Comparison of ENCODE assay signal across 9 cellular contexts in the genomic region with DNA sequence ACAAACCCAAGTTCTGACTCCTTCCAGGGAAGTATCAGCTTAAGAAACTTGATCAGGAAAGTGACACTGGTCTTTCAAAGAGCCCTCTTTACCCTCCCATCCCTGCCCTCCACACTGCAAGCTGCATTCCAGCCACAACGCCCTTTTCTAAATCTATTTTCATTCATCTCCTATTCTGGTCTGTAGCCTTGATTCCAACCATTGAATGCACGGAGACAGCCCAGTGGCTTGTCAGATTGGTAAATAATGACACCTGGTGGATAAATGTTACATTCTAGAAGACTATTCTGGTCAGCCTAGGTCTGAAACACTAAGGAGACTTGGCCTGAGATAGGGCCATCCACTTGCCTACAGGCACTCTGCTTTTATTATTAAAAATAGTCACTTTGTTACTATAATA. TPM values are rescaled to one million over a fixed set of nuclear protein-coding genes. Genes with fewer than 3 reads are reported as not detected.
A peak's percentile ranks its signal among the peaks of the same experiment; 100 is the strongest.
DNase-seq lines count a peak whose midpoint lies in the region; ATAC-seq, FAIRE-seq and TF ChIP-seq lines count a peak whose summit lies in the region.
"Had no signal": no experiment of that assay in that cellular context is flagged by ENCODE, and none has a peak within 500 bp of the region (broad histone marks: within the 10 kb centered on the region; RNA-seq: fewer than 3 reads in every experiment).

No MANE protein-coding gene starts in this region.

- BruUV-seq in HCT116 (replicated peaks; lab: Mats Ljungman, UMichigan) = no TSS peak

- peak; percentile 25 to 90 (median 56); a peak in 5 of 6 replicates for TF ChIP-seq CTCF in HCT116 (IDR thresholded peaks at IDR 0.05 in 2 of 3, conservative IDR thresholded peaks at IDR 0.05 in 1 of 3; ENCODE audit: borderline replicate concordance in 1 of 3, insufficient read depth in 1 of 3, low read depth in 2 of 3, low read length in 2 of 3)
- peak in 2 of 3 experiments; percentile 36 to 48 for TF ChIP-seq CTCF in testis (IDR thresholded peaks at IDR 0.05)

- H3K9me3 Mint-ChIP-seq in activated T-helper 2 cell treated with anti-CD3 and anti-CD28 coated beads, Interferon-gamma antibody, Interleukin-2, Interleukin-4, amounts not matched to agents 10 μg/mL and 5 μg/mL and 100 μg/mL, durations not matched to agents 14 hours and 24 hours and 36 hours = no peaks in the 10 kb centered on the region

- no peaks in the 10 kb centered on the region for H3K4me1 Mint-ChIP-seq in activated T-helper 2 cell treated with anti-CD3 and anti-CD28 coated beads, Interferon-gamma antibody, Interleukin-2, Interleukin-4, amounts not matched to agents 10 μg/mL and 5 μg/mL and 100 μg/mL, durations not matched to agents 14 hours and 24 hours and 36 hours (ENCODE audit: low read depth)

- H3K9me3 ChIP-seq in HCT116 (ENCODE audit: control insufficient read depth in 1 of 2, insufficient read depth in 1 of 2, low read depth in 1 of 2, low read length in 2 of 2) (no peaks in the 10 kb centered on the region), testis (no peaks in the 10 kb centered on the region)

- H3K9me2 ChIP-seq in HCT116 (ENCODE audit: insufficient read depth) = no peaks in the 10 kb centered on the region

- H3K27ac Mint-ChIP-seq in activated T-helper 2 cell treated with anti-CD3 and anti-CD28 coated beads, Interferon-gamma antibody, Interleukin-2, Interleukin-4, amounts not matched to agents 10 μg/mL and 5 μg/mL and 100 μg/mL, durations not matched to agents 14 hours and 24 hours and 36 hours = no peak overlapping the region

- no peak for TF ChIP-seq POLR2A in HCT116 (IDR thresholded peaks at IDR 0.05; ENCODE audit: borderline replicate concordance, extremely low read depth, insufficient read depth, insufficient read length)
- TF ChIP-seq POLR2A in testis (IDR thresholded peaks at IDR 0.05) = no peak

- peak; percentile 76 for FAIRE-seq in TTC549 (lab: Jason Lieb, UNC)
- FAIRE-seq: colon had no signal

- DNase-seq in AG08396 (ENCODE audit: low spot score) (peak; percentile 56), HCT116 (ENCODE audit: low read depth, low spot score) (peak; percentile 42), left cardiac atrium (no peak), testis (no peak), NCI-H2107 treated with DMSO at 0.1 percent for 48 hours (lab: John Stamatoyannopoulos, UW; ENCODE audit: unreplicated experiment) (no peak), H4 (ENCODE audit: low spot score) (no peak)
- DNase-seq in activated T-helper 2 cell treated with anti-CD3 and anti-CD28 coated beads, Interferon-gamma antibody, Interleukin-2, Interleukin-4, amounts not matched to agents 10 μg/mL and 5 μg/mL and 100 μg/mL, durations not matched to agents 14 hours and 24 hours and 36 hours (ENCODE audit: low spot score) = no peak

- POLR2A ChIA-PET in HCT116 (lab: Charles Lee) = no interaction called here

- ATAC-seq in HCT116 (peak; percentile 96), left cardiac atrium (peak; percentile 60 to 73)

- no peaks in the 10 kb centered on the region for H3K27me3 ChIP-seq in HCT116 (ENCODE audit: insufficient read depth, low read length)
- no peaks in the 10 kb centered on the region for H3K27me3 ChIP-seq in testis

- H3K79me2 ChIP-seq in HCT116 (ENCODE audit: insufficient read depth, low read length) = no peaks in the 10 kb centered on the region

- intact Hi-C loops in HCT116 (cut with micrococcal nuclease) (loop anchor here (1.0 to 2.0 kb wide), 4 partner anchors 40 to 205 kb away; a partner anchor contains a TSS), left cardiac atrium (cut with DNase I) (loop anchor here (5.0 to 10.0 kb wide), 3 partner anchors 40 to 158 kb away; a partner anchor contains a TSS), testis (cut with DNase I; ENCODE audit: low total_unique reads) (loop anchor here (5.0 kb wide), 1 partner anchor 35 kb away; no protein-coding TSS in a partner anchor)
- intact Hi-C loops in activated T-helper 2 cell treated with anti-CD3 and anti-CD28 coated beads, Interferon-gamma antibody, Interleukin-2, Interleukin-4, amounts not matched to agents 10 μg/mL and 5 μg/mL and 100 μg/mL, durations not matched to agents 14 hours and 24 hours and 36 hours (cut with micrococcal nuclease) = no loop called here

- no peak overlapping the region for H3K4me2 ChIP-seq in HCT116 (ENCODE audit: low read length)

- H2AFZ ChIP-seq in HCT116 (ENCODE audit: low read depth, low read length, poor library complexity, severe bottlenecking) = no peak overlapping the region

- H3K9ac ChIP-seq in HCT116 (ENCODE audit: low read length) = no peak overlapping the region

- H3K4me1 ChIP-seq in HCT116 (ENCODE audit: control insufficient read depth in 1 of 2, insufficient read depth in 2 of 2, low read length in 2 of 2) (peaks cover 3 to 4% of the 10 kb centered on the region in 2 experiments; a peak in 2 of 4 replicates), testis (no peaks in the 10 kb centered on the region)

- RAD21 ChIA-PET in HCT116 (lab: Charles Lee; ENCODE audit: low non-redundant PET in 1 of 2, low total read pairs in 2 of 2, uncharacterized antibody in 2 of 2, unreplicated experiment in 2 of 2) = interaction anchor here (0.5 to 1.6 kb wide), 7 partner anchors 11 to 41 kb away, joined by 3 to 12 read pairs (median 3); a partner anchor contains a TSS

- CTCF ChIA-PET in HCT116 (lab: Charles Lee) = interaction anchor here (0.7 to 2.3 kb wide), 14 partner anchors 21 to 211 kb away, joined by 3 to 35 read pairs (median 4); a partner anchor contains a TSS

- WGBS in testis, 2 donors = 38% methylated on average over 2 of the region's 2 CpGs

- peak; percentile 96 for TF ChIP-seq RAD21 in HCT116 (IDR thresholded peaks at IDR 0.05; ENCODE audit: low read depth)

- H3K4me3 ChIP-seq in HCT116 (replicated peaks in 1 of 2; ENCODE audit: low read depth in 1 of 2, low read length in 2 of 2) = no peak overlapping the region
- H3K4me3 ChIP-seq in testis = no peak overlapping the region

- no peak overlapping the region for H3K4me3 Mint-ChIP-seq in activated T-helper 2 cell treated with anti-CD3 and anti-CD28 coated beads, Interferon-gamma antibody, Interleukin-2, Interleukin-4, amounts not matched to agents 10 μg/mL and 5 μg/mL and 100 μg/mL, durations not matched to agents 14 hours and 24 hours and 36 hours (ENCODE audit: low read depth)

- H3K27ac ChIP-seq in HCT116 (ENCODE audit: low read depth, low read length) = no peak overlapping the region
- no peak overlapping the region for H3K27ac ChIP-seq in testis

- no peaks in the 10 kb centered on the region for H4K20me1 ChIP-seq in HCT116 (ENCODE audit: insufficient read depth)

- peaks cover under 1% of the 10 kb centered on the region for H3K27me3 Mint-ChIP-seq in activated T-helper 2 cell treated with anti-CD3 and anti-CD28 coated beads, Interferon-gamma antibody, Interleukin-2, Interleukin-4, amounts not matched to agents 10 μg/mL and 5 μg/mL and 100 μg/mL, durations not matched to agents 14 hours and 24 hours and 36 hours (ENCODE audit: low read depth)

- no peaks in the 10 kb centered on the region for H3K36me3 ChIP-seq in HCT116 (ENCODE audit: control insufficient read depth in 1 of 2, insufficient read depth in 2 of 2, low read length in 2 of 2)
- no peaks in the 10 kb centered on the region for H3K36me3 ChIP-seq in testis (ENCODE audit: low read depth, missing control alignments)

- H3K36me3 Mint-ChIP-seq in activated T-helper 2 cell treated with anti-CD3 and anti-CD28 coated beads, Interferon-gamma antibody, Interleukin-2, Interleukin-4, amounts not matched to agents 10 μg/mL and 5 μg/mL and 100 μg/mL, durations not matched to agents 14 hours and 24 hours and 36 hours (ENCODE audit: low read depth) = no peaks in the 10 kb centered on the region

RNA-seq across cellular contexts. Expression of a gene that starts 20.9 kb away (rescaled TPM):
- total RNA-seq in HCT116 (2021; ENCODE audit: unreplicated experiment) (8.0 TPM), left cardiac atrium (1 to 10 TPM; 7.0 to 8.3 TPM), testis (1 to 10 TPM; 7.1 to 7.5 TPM)
- 9.7 and 13.9 TPM in 2 replicates for polyA plus RNA-seq in HCT116 (2012)
- polyA plus RNA-seq in testis (ENCODE audit: insufficient read depth, low read depth, low replicate concordance) = 23.3 TPM
- total RNA-seq in H4 (2014; rRNA removed; shearing (Covaris generic)) = 4.2 and 5.6 TPM in 2 replicates
- 1.8 and 2.9 TPM in 2 replicates for total RNA-seq in activated T-helper 2 cell treated with anti-CD3 and anti-CD28 coated beads, Interferon-gamma antibody, Interleukin-2, Interleukin-4, amounts not matched to agents 10 μg/mL and 5 μg/mL and 100 μg/mL, durations not matched to agents 14 hours and 24 hours and 36 hours

RNA-seq across cellular contexts. Expression of a gene that starts 22.9 kb away (rescaled TPM):
- total RNA-seq in HCT116 (2021; ENCODE audit: unreplicated experiment) (0.32 TPM), left cardiac atrium (under 1 TPM in 1 of 2 donors, not detected in 1; 0.35 TPM), testis (100 to 1,000 TPM; 108 to 373 TPM)
- 0.14 TPM in 1 of 2 replicates, not detected in the other for polyA plus RNA-seq in HCT116 (2012)
- 304 TPM for polyA plus RNA-seq in testis (ENCODE audit: insufficient read depth, low read depth, low replicate concordance)
- not detected in 2 replicates for total RNA-seq in H4 (2014; rRNA removed; shearing (Covaris generic))
- not detected in 2 replicates for total RNA-seq in activated T-helper 2 cell treated with anti-CD3 and anti-CD28 coated beads, Interferon-gamma antibody, Interleukin-2, Interleukin-4, amounts not matched to agents 10 μg/mL and 5 μg/mL and 100 μg/mL, durations not matched to agents 14 hours and 24 hours and 36 hours

RNA-seq across cellular contexts. Expression of a gene that starts 28.1 kb away (rescaled TPM):
- total RNA-seq in HCT116 (2021; ENCODE audit: unreplicated experiment) (20.0 TPM), left cardiac atrium (10 to 100 TPM; 11.2 to 12.1 TPM), testis (10 to 100 TPM; 27.4 to 31.0 TPM)
- 17.8 TPM in 2 replicates for polyA plus RNA-seq in HCT116 (2012)
- polyA plus RNA-seq in testis (ENCODE audit: insufficient read depth, low read depth, low replicate concordance) = 24.2 TPM
- total RNA-seq in H4 (2014; rRNA removed; shearing (Covaris generic)) = 10.8 and 10.9 TPM in 2 replicates
- 15.8 and 17.4 TPM in 2 replicates for total RNA-seq in activated T-helper 2 cell treated with anti-CD3 and anti-CD28 coated beads, Interferon-gamma antibody, Interleukin-2, Interleukin-4, amounts not matched to agents 10 μg/mL and 5 μg/mL and 100 μg/mL, durations not matched to agents 14 hours and 24 hours and 36 hours

RNA-seq across cellular contexts. Expression of a gene that starts 28.2 kb away (rescaled TPM):
- 1.6 TPM for total RNA-seq in HCT116 (2021; ENCODE audit: unreplicated experiment)
- 0.97 and 1.3 TPM in 2 replicates for polyA plus RNA-seq in HCT116 (2012)
- total RNA-seq in left cardiac atrium = 10 to 100 TPM in 1 of 2 donors, 1 to 10 TPM in 1; 7.7 to 13.2 TPM
- under 1 TPM; 0.25 to 0.55 TPM for total RNA-seq in testis
- polyA plus RNA-seq in testis (ENCODE audit: insufficient read depth, low read depth, low replicate concordance) = 1.5 TPM
- total RNA-seq in H4 (2014; rRNA removed; shearing (Covaris generic)) = 0.97 and 1.3 TPM in 2 replicates
- not detected in 2 replicates for total RNA-seq in activated T-helper 2 cell treated with anti-CD3 and anti-CD28 coated beads, Interferon-gamma antibody, Interleukin-2, Interleukin-4, amounts not matched to agents 10 μg/mL and 5 μg/mL and 100 μg/mL, durations not matched to agents 14 hours and 24 hours and 36 hours

RNA-seq across cellular contexts. Expression of a gene that starts 39.8 kb away (rescaled TPM):
- total RNA-seq in HCT116 (2021; ENCODE audit: unreplicated experiment) (0.15 TPM), left cardiac atrium (10 to 100 TPM; 11.8 to 54.6 TPM), testis (1 to 10 TPM in 1 of 2 donors, under 1 TPM in 1; 0.43 to 1.9 TPM)
- 0.22 and 0.31 TPM in 2 replicates for polyA plus RNA-seq in HCT116 (2012)
- 3.5 TPM for polyA plus RNA-seq in testis (ENCODE audit: insufficient read depth, low read depth, low replicate concordance)
- total RNA-seq in H4 (2014; rRNA removed; shearing (Covaris generic)) = 0.15 TPM in 1 of 2 replicates, not detected in the other
- 0.18 and 0.57 TPM in 2 replicates for total RNA-seq in activated T-helper 2 cell treated with anti-CD3 and anti-CD28 coated beads, Interferon-gamma antibody, Interleukin-2, Interleukin-4, amounts not matched to agents 10 μg/mL and 5 μg/mL and 100 μg/mL, durations not matched to agents 14 hours and 24 hours and 36 hours

Comparison
In these comparisons a context has a peak if more than half of its experiments do, and no peak if none do; other contexts are left out.
1. DNase-seq: peak in AG08396 (single experiment) and HCT116 (single experiment); none in left cardiac atrium (single experiment), testis (single experiment), NCI-H2107 treated with DMSO at 0.1 percent for 48 hours (single experiment), H4 (single experiment) and activated T-helper 2 cell treated with anti-CD3 and anti-CD28 coated beads, Interferon-gamma antibody, Interleukin-2, Interleukin-4, amounts not matched to agents 10 μg/mL and 5 μg/mL and 100 μg/mL, durations not matched to agents 14 hours and 24 hours and 36 hours (single experiment).
2. RNA of a gene that starts 22.9 kb away (total RNA-seq): 108 to 373 TPM in testis; 0.35 TPM in left cardiac atrium, 0.32 TPM in HCT116 (single experiment), not detected in H4 and not detected in activated T-helper 2 cell treated with anti-CD3 and anti-CD28 coated beads, Interferon-gamma antibody, Interleukin-2, Interleukin-4, amounts not matched to agents 10 μg/mL and 5 μg/mL and 100 μg/mL, durations not matched to agents 14 hours and 24 hours and 36 hours; every median in the first group is over 10 times any median in the second.